Comparison of ENCODE assay signal across 15 cellular contexts in genomic region chr1:94043738-94044289, GRCh38.
DNase-seq lines count a peak whose midpoint lies in the region; FAIRE-seq and TF ChIP-seq lines count a peak whose summit lies in the region.
"Had no signal": no experiment of that assay in that cellular context is flagged by ENCODE, and none has a peak within 500 bp of the region (broad histone marks: within the 10 kb centered on the region; RNA-seq: fewer than 3 reads in every experiment).

No MANE protein-coding gene starts in this region.

- no peaks in the 10 kb centered on the region for H3K27me3 ChIP-seq in SJCRH30
- H3K27me3 ChIP-seq in endothelial cell of umbilical vein (ENCODE audit: control insufficient read depth in 2 of 2, insufficient read depth in 2 of 2, low read length in 2 of 2) = no peaks in the 10 kb centered on the region
- H3K27me3 ChIP-seq in neutrophil = peaks cover 23% of the 10 kb centered on the region
- H3K27me3 ChIP-seq in transverse colon = no peaks in the 10 kb centered on the region

- H3K27ac ChIP-seq in SJCRH30 = no peak overlapping the region
- peak overlapping the region; percentile 89 for H3K27ac ChIP-seq in endothelial cell of umbilical vein (ENCODE audit: insufficient read depth, low read depth, low read length)
- H3K27ac ChIP-seq in neutrophil = peak overlapping the region; percentile 69
- H3K27ac ChIP-seq in transverse colon = peak overlapping the region; percentile 29 to 66 (median 56)
- H3K27ac ChIP-seq: HL-60 had no signal

- CTCF ChIA-PET in endothelial cell of umbilical vein (lab: Charles Lee) (interaction anchor here (1.3 to 32.6 kb wide), 7 partner anchors 9 to 291 kb away, joined by 3 to 1439 read pairs (median 25); no protein-coding TSS in a partner anchor), GM10248 (lab: Yijun Ruan, JAX) (interaction anchor here (1.4 to 19.8 kb wide), 5 partner anchors 15 to 437 kb away, joined by 3 to 370 read pairs (median 165); no protein-coding TSS in a partner anchor)

- TF ChIP-seq EP300 in transverse colon (IDR thresholded peaks at IDR 0.05; ENCODE audit: low read depth) = no peak

- H3K4me1 ChIP-seq in SJCRH30 (peaks cover 12% of the 10 kb centered on the region; the same call in 1 of the 2 replicates), endothelial cell of umbilical vein (ENCODE audit: control insufficient read depth, extremely low read depth, insufficient read depth, low read length) (peaks cover 65% of the 10 kb centered on the region), neutrophil (ENCODE audit: control insufficient read depth in 1 of 2, insufficient read depth in 1 of 2, low read depth in 1 of 2, low read length in 1 of 2) (peaks cover 7 to 16% of the 10 kb centered on the region in 2 experiments), transverse colon (peaks cover 0 to 15% (median 4%) of the 10 kb centered on the region in 4 donors)

- no peak for FAIRE-seq in endothelial cell of umbilical vein (lab: Jason Lieb, UNC)
- FAIRE-seq: GM18507 had no signal

- no peaks in the 10 kb centered on the region for H3K79me2 ChIP-seq in endothelial cell of umbilical vein (ENCODE audit: control insufficient read depth, insufficient read depth, low read length)

- H3K9me3 ChIP-seq in SJCRH30 (replicated peaks) (no peaks in the 10 kb centered on the region), endothelial cell of umbilical vein (replicated peaks; ENCODE audit: control insufficient read depth, insufficient read depth, low read length) (no peaks in the 10 kb centered on the region), neutrophil (no peaks in the 10 kb centered on the region), transverse colon (no peaks in the 10 kb centered on the region)

- TF ChIP-seq POLR2A in endothelial cell of umbilical vein (IDR thresholded peaks at IDR 0.05; ENCODE audit: low read depth, low read length) (no peak), transverse colon (IDR thresholded peaks at IDR 0.05) (no peak)

- no peak for DNase-seq in SJCRH30
- no peak for DNase-seq in endothelial cell of umbilical vein (ENCODE audit: low read depth, low spot score)
- DNase-seq in transverse colon = no peak
- no peak for DNase-seq in DMS79 (lab: John Stamatoyannopoulos, UW)
- DNase-seq in GM10248 (ENCODE audit: extremely low spot score) = no peak
- DNase-seq in globus pallidus (ENCODE audit: low spot score) = no peak
- DNase-seq: activated CD4-positive, alpha-beta T cell treated with anti-CD3 and anti-CD28 coated beads, Interleukin-2, amount 50 U/mL, for 4 hours; GOT3; NCI-H2029; NCI-H82; stimulated activated CD4-positive, alpha-beta T cell treated with anti-CD3 and anti-CD28 coated beads, Interleukin-2, amount 100 ng/mL, for 24 hours; T-helper 9 cell had no signal

- dilution Hi-C loops in endothelial cell of umbilical vein (cut with MboI; ENCODE audit: extremely low pct_ligation_motif_present, low sequenced_read_pairs) = no loop called here

- no peaks in the 10 kb centered on the region for H4K20me1 ChIP-seq in endothelial cell of umbilical vein (replicated peaks; ENCODE audit: control insufficient read depth, extremely low read depth, insufficient read depth, low read length)

- H3K36me3 ChIP-seq in SJCRH30 = no peaks in the 10 kb centered on the region
- no peaks in the 10 kb centered on the region for H3K36me3 ChIP-seq in endothelial cell of umbilical vein (ENCODE audit: control insufficient read depth in 2 of 2, extremely low read depth in 1 of 2, insufficient read depth in 2 of 2, low read length in 2 of 2)
- H3K36me3 ChIP-seq in neutrophil = no peaks in the 10 kb centered on the region
- no peaks in the 10 kb centered on the region for H3K36me3 ChIP-seq in transverse colon

- POLR2A ChIA-PET in endothelial cell of umbilical vein (lab: Charles Lee) (interaction anchor here (1.5 to 2.6 kb wide), 2 partner anchors 25 to 281 kb away, joined by 6 to 8 read pairs; no protein-coding TSS in a partner anchor), GM10248 (lab: Yijun Ruan, JAX) (no interaction called here)

- H3K9me1 ChIP-seq in endothelial cell of umbilical vein (replicated peaks; ENCODE audit: control insufficient read depth, extremely low read depth, insufficient read depth, low read length) = no peaks in the 10 kb centered on the region

- peak overlapping the region; percentile 62 for H3K9ac ChIP-seq in endothelial cell of umbilical vein (replicated peaks; ENCODE audit: extremely low read depth, insufficient read depth, low read length)

- in situ Hi-C loops in transverse colon (cut with MboI; ENCODE audit: low pct_ligation_motif_present in 1 of 4, low pct_unique_long_range_greater_than_20kb in 1 of 4, low sequenced_read_pairs in 3 of 4) = loop anchor here in 1 of 4 donors (25.0 kb wide), 1 partner anchor 418 kb away; no protein-coding TSS in a partner anchor

- peak overlapping the region; percentile 62 for H2AFZ ChIP-seq in endothelial cell of umbilical vein (ENCODE audit: low read depth, low read length)

- TF ChIP-seq CTCF in endothelial cell of umbilical vein (IDR thresholded peaks at IDR 0.05; ENCODE audit: extremely low read depth in 1 of 2, insufficient read depth in 1 of 2, low read depth in 1 of 2, low read length in 2 of 2) (no peak), neutrophil (IDR thresholded peaks at IDR 0.05) (no peak), transverse colon (IDR thresholded peaks at IDR 0.05) (no peak), GM10248 (IDR thresholded peaks at IDR 0.05; ENCODE audit: control extremely low read depth, extremely low read depth, low read depth, missing control alignments) (no peak)

- peak overlapping the region; percentile 37 for H3K4me3 ChIP-seq in SJCRH30
- H3K4me3 ChIP-seq in endothelial cell of umbilical vein (replicated peaks in 1 of 3; ENCODE audit: insufficient read depth in 1 of 3, low read depth in 1 of 3, low read length in 3 of 3) = no peak overlapping the region
- no peak overlapping the region for H3K4me3 ChIP-seq in neutrophil (ENCODE audit: low read depth in 1 of 2, low read length in 1 of 2)
- no peak overlapping the region for H3K4me3 ChIP-seq in transverse colon

- peak overlapping the region; percentile 33 for H3K4me2 ChIP-seq in endothelial cell of umbilical vein (ENCODE audit: insufficient read depth, low read length)

- intact Hi-C loops in endothelial cell of umbilical vein (cut with micrococcal nuclease) = loop anchor here (2.0 kb wide), 1 partner anchor 175 kb away; no protein-coding TSS in a partner anchor
- intact Hi-C loops in transverse colon (cut with DNase I; ENCODE audit: low total_unique reads) = loop anchor here (5.0 to 10.0 kb wide), 2 partner anchors 201 to 293 kb away; no protein-coding TSS in a partner anchor

- no TSS peak for BruUV-seq in endothelial cell of umbilical vein (replicated peaks; lab: Mats Ljungman, UMichigan)

- WGBS in transverse colon (ENCODE audit: low coverage in 1 of 2), 2 donors = 43 to 64% methylated on average over 1 to 4 of the region's 4 CpGs

TF ChIP-seq in endothelial cell of umbilical vein, 7 proteins besides CTCF, POLR2A, EP300 and RAD21:
- no peak for TF ChIP-seq POLR2AphosphoS5 (IDR thresholded peaks at IDR 0.05; ENCODE audit: insufficient read depth, low read depth, low read length)
- no peak for TF ChIP-seq JUN (IDR thresholded peaks at IDR 0.05; ENCODE audit: borderline replicate concordance, insufficient read depth, insufficient read length, low read depth)
- TF ChIP-seq MYC (IDR thresholded peaks at IDR 0.05; ENCODE audit: low read depth, low read length) = no peak
- TF ChIP-seq MAX (IDR thresholded peaks at IDR 0.05; ENCODE audit: insufficient read depth, insufficient read length) = no peak
- no peak for TF ChIP-seq GATA2 (IDR thresholded peaks at IDR 0.05; ENCODE audit: insufficient read depth, insufficient read length, low read depth, low read length)
- no peak for TF ChIP-seq EZH2 (IDR thresholded peaks at IDR 0.05; ENCODE audit: borderline replicate concordance, low read depth, low read length, severe bottlenecking)
- TF ChIP-seq FOS (IDR thresholded peaks at IDR 0.05; ENCODE audit: borderline replicate concordance, insufficient read depth, low read length) = no peak
